In the genomic region with DNA sequence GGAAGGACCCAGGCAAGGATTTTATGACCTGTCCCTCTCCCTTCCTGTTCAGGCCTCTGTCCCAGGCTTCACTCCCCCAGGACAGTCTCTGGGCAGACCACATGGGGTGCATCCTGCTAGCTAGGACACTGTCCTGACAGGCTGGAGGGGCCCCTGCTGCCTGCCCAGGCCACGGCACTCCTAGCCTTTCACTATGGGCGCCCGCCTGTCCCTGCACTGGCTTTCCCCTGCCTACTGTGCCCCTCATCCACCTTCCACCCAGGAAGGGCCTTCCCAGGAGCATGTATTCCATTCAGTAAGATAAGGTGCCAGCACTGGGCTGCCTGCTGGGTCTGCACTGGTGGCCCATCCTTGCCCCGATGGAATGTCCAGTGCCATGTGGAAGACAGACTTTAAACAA, we compare ENCODE assay signal across 14 cellular contexts.
"Had no signal": no experiment of that assay in that cellular context is flagged by ENCODE, and none has a peak within 500 bp of the region (broad histone marks: within the 10 kb centered on the region; RNA-seq: fewer than 3 reads in every experiment).

No MANE protein-coding gene starts in this region.

- H3K9me3 Mint-ChIP-seq: activated B cell treated with CpG ODN at 0.5 μM for 24 hours; activated naive CD8-positive, alpha-beta T cell treated with anti-CD3 and anti-CD28 coated beads, Interleukin-2, amount 50 U/mL, for 24 hours; activated T-cell treated with anti-CD3 and anti-CD28 coated beads, Interleukin-2, amount 50 U/mL, for 4 hours; stimulated activated memory B cell treated with anti-CD40 and anti-IgM and Interleukin-4, amounts not matched to agents 10 μg/mL and 1 μg/mL and 100 μg/mL, for 72 hours had no signal

- H3K27me3 Mint-ChIP-seq: activated B cell treated with CpG ODN at 0.5 μM for 24 hours; activated naive CD8-positive, alpha-beta T cell treated with anti-CD3 and anti-CD28 coated beads, Interleukin-2, amount 50 U/mL, for 24 hours; stimulated activated memory B cell treated with anti-CD40 and anti-IgM and Interleukin-4, amounts not matched to agents 10 μg/mL and 1 μg/mL and 100 μg/mL, for 72 hours had no signal

- H3K36me3 ChIP-seq: cardiac muscle cell, colonic mucosa, gastrocnemius medialis, right atrium auricular region, transverse colon had no signal

- DNase-seq: activated B cell treated with CpG ODN at 0.5 μM for 24 hours, kidney had no signal

- H3K4me3 Mint-ChIP-seq: activated B cell treated with CpG ODN at 0.5 μM for 24 hours; activated naive CD8-positive, alpha-beta T cell treated with anti-CD3 and anti-CD28 coated beads, Interleukin-2, amount 50 U/mL, for 24 hours; activated T-cell treated with anti-CD3 and anti-CD28 coated beads, Interleukin-2, amount 50 U/mL, for 4 hours; stimulated activated memory B cell treated with anti-CD40 and anti-IgM and Interleukin-4, amounts not matched to agents 10 μg/mL and 1 μg/mL and 100 μg/mL, for 72 hours had no signal

- H3K27ac ChIP-seq: ascending aorta, cardiac muscle cell, colonic mucosa, epithelial cell of prostate, neutrophil, right atrium auricular region, SK-N-MC, transverse colon had no signal

- H3K4me1 Mint-ChIP-seq: activated B cell treated with CpG ODN at 0.5 μM for 24 hours; stimulated activated memory B cell treated with anti-CD40 and anti-IgM and Interleukin-4, amounts not matched to agents 10 μg/mL and 1 μg/mL and 100 μg/mL, for 72 hours had no signal

- H3K27ac Mint-ChIP-seq: activated B cell treated with CpG ODN at 0.5 μM for 24 hours; activated naive CD8-positive, alpha-beta T cell treated with anti-CD3 and anti-CD28 coated beads, Interleukin-2, amount 50 U/mL, for 24 hours; stimulated activated memory B cell treated with anti-CD40 and anti-IgM and Interleukin-4, amounts not matched to agents 10 μg/mL and 1 μg/mL and 100 μg/mL, for 72 hours had no signal

- ATAC-seq: activated naive CD8-positive, alpha-beta T cell treated with anti-CD3 and anti-CD28 coated beads, Interleukin-2, amount 50 U/mL, for 24 hours; gastrocnemius medialis; stimulated activated memory B cell treated with anti-CD40 and anti-IgM and Interleukin-4, amounts not matched to agents 10 μg/mL and 1 μg/mL and 100 μg/mL, for 72 hours had no signal

- H3K9me3 ChIP-seq: ascending aorta, colonic mucosa, gastrocnemius medialis, neutrophil, right atrium auricular region, transverse colon had no signal
